Comparison of ENCODE assay signal across 10 cellular contexts in genomic region chr9:109036744-109037680, GRCh38. TPM values are rescaled to one million over a fixed set of nuclear protein-coding genes. Genes with fewer than 3 reads are reported as not detected.
DNase-seq lines count a peak whose midpoint lies in the region; ATAC-seq and TF ChIP-seq lines count a peak whose summit lies in the region.
"Had no signal": no experiment of that assay in that cellular context is flagged by ENCODE, and none has a peak within 500 bp of the region (broad histone marks: within the 10 kb centered on the region; RNA-seq: fewer than 3 reads in every experiment).

No MANE protein-coding gene starts in this region.

- H4K8ac ChIP-seq in IMR-90 (ENCODE audit: low read depth in 2 of 2, low read length in 2 of 2), result peak overlapping the region; percentile 43 to 72; a peak in 3 of 4 replicates
- no peak overlapping the region for H4K8ac ChIP-seq in mesenchymal stem cell (ENCODE audit: low read length)

- no peak for TF ChIP-seq RAD21 in IMR-90 (IDR thresholded peaks at IDR 0.05; ENCODE audit: low read length)

- H3K56ac ChIP-seq in IMR-90 (ENCODE audit: extremely low read depth, insufficient read depth, low read length), result 0 out of 2 replicates have a peak overlapping the region, but pooled peaks have one; percentile 29

- H3K79me1 ChIP-seq in IMR-90 (ENCODE audit: low read depth in 1 of 2, low read length in 2 of 2), result peaks cover 26 to 38% of the 10 kb centered on the region in 2 experiments; a peak in 3 of 4 replicates
- peaks cover 16% of the 10 kb centered on the region for H3K79me1 ChIP-seq in mesenchymal stem cell (replicated peaks; ENCODE audit: low read length, poor library complexity, severe bottlenecking)

- H3K27me3 ChIP-seq in A673 (replicated peaks; ENCODE audit: insufficient read depth, low read depth, low read length, poor library complexity) (no peaks in the 10 kb centered on the region), IMR-90 (ENCODE audit: control insufficient read depth, insufficient read depth, low read length) (no peaks in the 10 kb centered on the region), mesenchymal stem cell (ENCODE audit: control insufficient read depth in 1 of 2, insufficient read depth in 1 of 2, low read length in 2 of 2) (no peaks in the 10 kb centered on the region), dorsolateral prefrontal cortex (no peaks in the 10 kb centered on the region)

- intact Hi-C loops in A673 (cut with micrococcal nuclease; ENCODE audit: unreplicated experiment) (no loop called here), IMR-90 (cut with micrococcal nuclease) (loop anchor here (1.0 kb wide), 1 partner anchor 312 kb away; no protein-coding TSS in a partner anchor), dorsolateral prefrontal cortex (cut with DNase I) (no loop called here)

- dilution Hi-C loops in IMR-90 (cut with HindIII; ENCODE audit: low sequenced_read_pairs, unreplicated experiment), result no loop called here

- no peak overlapping the region for H2AK9ac ChIP-seq in IMR-90 (replicated peaks; ENCODE audit: low read depth, low read length, poor library complexity)

- H2BK5ac ChIP-seq in IMR-90 (ENCODE audit: low read depth, low read length, poor library complexity, severe bottlenecking), result peak overlapping the region; percentile 46
- no peak overlapping the region for H2BK5ac ChIP-seq in mesenchymal stem cell (ENCODE audit: low read depth, low read length, poor library complexity, severe bottlenecking)

- no peak overlapping the region for H2BK12ac ChIP-seq in mesenchymal stem cell (ENCODE audit: low read length in 2 of 2)

- H2AK5ac ChIP-seq in IMR-90 (ENCODE audit: low read depth, low read length) (peak overlapping the region; percentile 88), mesenchymal stem cell (ENCODE audit: low read length, severe bottlenecking) (peak overlapping the region; percentile 54)

- in situ Hi-C loops in IMR-90 (cut with MboI; ENCODE audit: low sequenced_read_pairs), result no loop called here

- H2AFZ ChIP-seq in IMR-90 (replicated peaks; ENCODE audit: low read length, poor library complexity) (no peak overlapping the region), mesenchymal stem cell (ENCODE audit: low read depth, low read length) (no peak overlapping the region)

- H3K18ac ChIP-seq in IMR-90 (ENCODE audit: low read depth, low read length), result peak overlapping the region; percentile 83; the same call in 1 of the 2 replicates
- H3K18ac ChIP-seq in mesenchymal stem cell (ENCODE audit: low read depth in 1 of 2, low read length in 2 of 2), result peak overlapping the region in 1 of 2 experiments; percentile 24

- TF ChIP-seq POLR2A in IMR-90 (IDR thresholded peaks at IDR 0.05; ENCODE audit: low read depth, low read length), result no peak

- H3K4me3 ChIP-seq in A673 (ENCODE audit: low read depth, low read length, poor library complexity, severe bottlenecking) (no peak overlapping the region), IMR-90 (ENCODE audit: insufficient read depth, low read depth, low read length) (no peak overlapping the region), choroid plexus epithelial cell (ENCODE audit: low read depth, low read length) (no peak overlapping the region), mesenchymal stem cell (ENCODE audit: insufficient read depth in 1 of 2, low read depth in 1 of 2, low read length in 2 of 2) (no peak overlapping the region), dorsolateral prefrontal cortex (no peak overlapping the region)

- peaks cover 3% of the 10 kb centered on the region; the same call in 1 of the 2 replicates for H4K20me1 ChIP-seq in IMR-90 (ENCODE audit: insufficient read depth, low read length)

- POLR2A ChIA-PET in A673 (lab: Charles Lee; ENCODE audit: low non-redundant PET), result no interaction called here
- POLR2A ChIA-PET in IMR-90 (lab: Charles Lee; ENCODE audit: unreplicated experiment), result no interaction called here

- H3K9ac ChIP-seq in IMR-90 (ENCODE audit: low read depth, low read length) (no peak overlapping the region), mesenchymal stem cell (ENCODE audit: low read length) (peak overlapping the region; percentile 39)

- H3K23ac ChIP-seq in IMR-90 (ENCODE audit: low read depth, low read length) (no peak overlapping the region; the same call in 1 of the 2 replicates), mesenchymal stem cell (ENCODE audit: low read length in 2 of 2) (no peak overlapping the region)

- WGBS in IMR-90 (ENCODE audit: extremely low coverage in 2 of 2, insufficient read length in 1 of 2), 2 experiments, result 100% methylated on average over 1 of the region's 6 CpGs; no CpG with 5 or more reads in 1 of the 2 experiments
- WGBS in mesenchymal stem cell, result 87% methylated on average over 4 of the region's 6 CpGs

- no peak for TF ChIP-seq CTCF in A673 (conservative IDR thresholded peaks at IDR 0.05; ENCODE audit: low read depth, low read length)
- TF ChIP-seq CTCF in IMR-90 (conservative IDR thresholded peaks at IDR 0.05; ENCODE audit: low read depth, low read length), result no peak
- no peak for TF ChIP-seq CTCF in choroid plexus epithelial cell (conservative IDR thresholded peaks at IDR 0.05; ENCODE audit: low read depth, low read length)
- no peak for TF ChIP-seq CTCF in dorsolateral prefrontal cortex (IDR thresholded peaks at IDR 0.05 in 54 of 56, conservative IDR thresholded peaks at IDR 0.05 in 2 of 56; ENCODE audit: low read depth in 1 of 56, partially characterized antibody in 56 of 56)

- DNase-seq in A673 (ENCODE audit: low spot score) (peak; percentile 8), IMR-90 (no peak), choroid plexus epithelial cell (ENCODE audit: low read depth) (peak; percentile 48), mesenchymal stem cell (peak; percentile 22), SIG-M5 treated with dmso at 0.1 percent for 504 hours (lab: John Stamatoyannopoulos, UW; ENCODE audit: unreplicated experiment) (no peak), dorsolateral prefrontal cortex (no peak)
- DNase-seq in activated CD4-positive, alpha-beta T cell treated with anti-CD3 and anti-CD28 coated beads for 48 hours, result no peak
- DNase-seq: activated CD8-positive, alpha-beta memory T cell treated with anti-CD3 and anti-CD28 coated beads, Interleukin-2, amount 10 ng/mL, durations not matched to agents 7 days and 5 days; T-helper 2 cell had no signal

- peak overlapping the region; percentile 73 for H4K91ac ChIP-seq in IMR-90 (ENCODE audit: insufficient read depth, low read depth, low read length)
- H4K91ac ChIP-seq in mesenchymal stem cell (ENCODE audit: low read length), result no peak overlapping the region

- H2BK120ac ChIP-seq in IMR-90 (ENCODE audit: low read depth, low read length) (peak overlapping the region; percentile 83), mesenchymal stem cell (ENCODE audit: low read depth, low read length) (no peak overlapping the region)

- H3K9me3 ChIP-seq in A673 (ENCODE audit: low read depth, low read length, poor library complexity, severe bottlenecking) (no peaks in the 10 kb centered on the region), IMR-90 (ENCODE audit: control insufficient read depth, insufficient read depth, low read length) (no peaks in the 10 kb centered on the region), mesenchymal stem cell (ENCODE audit: control insufficient read depth, low read length) (no peaks in the 10 kb centered on the region)

- H3K36me3 ChIP-seq in A673 (ENCODE audit: insufficient read depth, low read length, poor library complexity, severe bottlenecking), result peaks cover 28% of the 10 kb centered on the region
- H3K36me3 ChIP-seq in IMR-90 (ENCODE audit: control insufficient read depth, insufficient read depth, low read length), result peaks cover 11% of the 10 kb centered on the region
- peaks cover 3 to 41% of the 10 kb centered on the region in 2 experiments for H3K36me3 ChIP-seq in mesenchymal stem cell (ENCODE audit: control insufficient read depth in 1 of 2, insufficient read depth in 2 of 2, low read depth in 1 of 2, low read length in 2 of 2)

- peak overlapping the region; percentile 82 for H4K5ac ChIP-seq in IMR-90 (ENCODE audit: low read depth, low read length)

- CTCF ChIA-PET in A673 (lab: Charles Lee), result no interaction called here
- CTCF ChIA-PET in IMR-90 (lab: Yijun Ruan, JAX), result no interaction called here

- H3K14ac ChIP-seq in IMR-90 (replicated peaks; ENCODE audit: low read depth, low read length) (peak overlapping the region; percentile 84), mesenchymal stem cell (ENCODE audit: low read length in 2 of 2) (no peak overlapping the region)

- peak overlapping the region; percentile 97 for H2BK15ac ChIP-seq in IMR-90 (ENCODE audit: low read depth, low read length)
- no peak overlapping the region for H2BK15ac ChIP-seq in mesenchymal stem cell (ENCODE audit: low read depth, poor library complexity, severe bottlenecking)

- peak overlapping the region; percentile 83 for H2BK20ac ChIP-seq in IMR-90 (ENCODE audit: low read depth, low read length)

- peaks cover 21% of the 10 kb centered on the region for H3K4me1 ChIP-seq in A673 (ENCODE audit: insufficient read depth, low read length, poor library complexity, severe bottlenecking)
- peaks cover 16% of the 10 kb centered on the region for H3K4me1 ChIP-seq in IMR-90 (ENCODE audit: control insufficient read depth, insufficient read depth, low read length)
- H3K4me1 ChIP-seq in mesenchymal stem cell (ENCODE audit: control insufficient read depth, insufficient read depth, low read depth, low read length), result peaks cover 6% of the 10 kb centered on the region

- BruUV-seq in A673 (replicated peaks; lab: Mats Ljungman, UMichigan) (no TSS peak), IMR-90 (replicated peaks; lab: Mats Ljungman, UMichigan) (no TSS peak)

- H3K9me1 ChIP-seq in IMR-90 (ENCODE audit: insufficient read depth, low read length), result peaks cover 10% of the 10 kb centered on the region; the same call in 1 of the 2 replicates

- ATAC-seq in IMR-90 (ENCODE audit: low read depth) (no peak), GM18870 (IDR thresholded peaks at IDR 0.05; ENCODE audit: unreplicated experiment) (no peak)
- ATAC-seq: activated CD8-positive, alpha-beta memory T cell treated with anti-CD3 and anti-CD28 coated beads, Interleukin-2, amount 10 ng/mL, durations not matched to agents 7 days and 5 days had no signal

- H3K4me2 ChIP-seq in IMR-90 (ENCODE audit: low read depth, low read length), result no peak overlapping the region
- no peak overlapping the region for H3K4me2 ChIP-seq in mesenchymal stem cell (ENCODE audit: low read length, poor library complexity, severe bottlenecking)

- H3K4ac ChIP-seq in IMR-90 (ENCODE audit: low read depth, low read length) (peak overlapping the region; percentile 79), mesenchymal stem cell (ENCODE audit: low read depth in 1 of 2, low read length in 2 of 2) (peak overlapping the region in 1 of 2 experiments; percentile 58)

- peak overlapping the region; percentile 50 for H3K27ac ChIP-seq in A673 (ENCODE audit: low read depth, low read length, poor library complexity, severe bottlenecking)
- H3K27ac ChIP-seq in IMR-90 (ENCODE audit: insufficient read depth, low read length), result peak overlapping the region; percentile 90
- H3K27ac ChIP-seq in mesenchymal stem cell (ENCODE audit: low read length, poor library complexity, severe bottlenecking), result peak overlapping the region; percentile 53
- peak overlapping the region in 11 of 59 donors; percentile 5 to 65 (median 26) for H3K27ac ChIP-seq in dorsolateral prefrontal cortex

RNA-seq across cellular contexts. Expression of gene CTNNAL1, which starts 23.7 kb away (rescaled TPM):
- total RNA-seq in A673 (2021), result 72.0 and 72.5 TPM in 2 replicates
- 131 and 186 TPM in 2 replicates for total RNA-seq in IMR-90 (2012; rRNA removed)
- polyA plus RNA-seq in IMR-90 (2012; rRNA removed), result 60.4 and 72.3 TPM in 2 replicates
- 24.4 and 58.0 TPM in 2 replicates for polyA plus RNA-seq in IMR-90 (2012; cell fraction: cytosol; rRNA removed)
- 9.8 and 39.6 TPM in 2 replicates for polyA plus RNA-seq in IMR-90 (2012; cell fraction: nucleus; rRNA removed; ENCODE audit: low replicate concordance)
- polyA plus RNA-seq in mesenchymal stem cell (2013, experiment 1 of 2), result 13.1 TPM
- polyA plus RNA-seq in mesenchymal stem cell (2013, experiment 2 of 2), result 12.7 TPM
- 10 to 100 TPM in 119 of 120 experiments, 1 to 10 TPM in 1; 7.8 to 37.8 (median 17.6) TPM for total RNA-seq in dorsolateral prefrontal cortex

Comparison
In these comparisons a context has a peak if more than half of its experiments do, and no peak if none do; other contexts are left out.
1. DNase-seq: peak in A673 (single experiment), choroid plexus epithelial cell (single experiment) and mesenchymal stem cell (single experiment); none in IMR-90 (single experiment), SIG-M5 treated with dmso at 0.1 percent for 504 hours (single experiment), dorsolateral prefrontal cortex (0 of 10) and activated CD4-positive, alpha-beta T cell treated with anti-CD3 and anti-CD28 coated beads for 48 hours (single experiment).